ENCODE assay signal across 16 cellular contexts in genomic region chr14:105856676-105857222, GRCh38.
DNase-seq lines count a peak whose midpoint lies in the region; ATAC-seq and TF ChIP-seq lines count a peak whose summit lies in the region.
"Had no signal": no experiment of that assay in that cellular context is flagged by ENCODE, and none has a peak within 500 bp of the region (broad histone marks: within the 10 kb centered on the region; RNA-seq: fewer than 3 reads in every experiment).

No MANE protein-coding gene starts in this region.

- H3K4me3 Mint-ChIP-seq in CD8-positive, alpha-beta T cell = peak overlapping the region; percentile 26
- H3K4me3 Mint-ChIP-seq in activated CD8-positive, alpha-beta T cell treated with anti-CD3 and anti-CD28 coated beads for 36 hours = peak overlapping the region; percentile 33
- peak overlapping the region; percentile 96 to 100 (median 99) for H3K4me3 Mint-ChIP-seq in naive B cell

- peaks cover 3% of the 10 kb centered on the region for H3K27me3 Mint-ChIP-seq in CD8-positive, alpha-beta T cell (ENCODE audit: low read depth)
- no peaks in the 10 kb centered on the region for H3K27me3 Mint-ChIP-seq in activated CD8-positive, alpha-beta T cell treated with anti-CD3 and anti-CD28 coated beads for 36 hours
- H3K27me3 Mint-ChIP-seq in naive B cell = no peaks in the 10 kb centered on the region

- ATAC-seq in CD8-positive, alpha-beta T cell = no peak
- ATAC-seq in activated CD8-positive, alpha-beta T cell treated with anti-CD3 and anti-CD28 coated beads for 36 hours = no peak
- no peak for ATAC-seq in naive B cell (ENCODE audit: low read depth in 2 of 2)
- ATAC-seq in GM18519 (IDR thresholded peaks at IDR 0.05; ENCODE audit: low FRiP score, unreplicated experiment) = no peak
- no peak for ATAC-seq in HG03378 (IDR thresholded peaks at IDR 0.05; ENCODE audit: unreplicated experiment)
- ATAC-seq: gastrocnemius medialis had no signal

- peaks cover 56% of the 10 kb centered on the region for H3K4me1 ChIP-seq in CD8-positive, alpha-beta T cell (ENCODE audit: insufficient read depth, low read length)
- H3K4me1 ChIP-seq in A673 (ENCODE audit: insufficient read depth, low read length, poor library complexity, severe bottlenecking) = no peaks in the 10 kb centered on the region
- H3K4me1 ChIP-seq: gastrocnemius medialis had no signal

- H3K27ac ChIP-seq in CD8-positive, alpha-beta T cell (ENCODE audit: low read depth, low read length) = no peak overlapping the region
- H3K27ac ChIP-seq in A673 (ENCODE audit: low read depth, low read length, poor library complexity, severe bottlenecking) = no peak overlapping the region
- H3K27ac ChIP-seq: C4-2B, gastrocnemius medialis had no signal

- no peaks in the 10 kb centered on the region for H3K36me3 Mint-ChIP-seq in CD8-positive, alpha-beta T cell
- H3K36me3 Mint-ChIP-seq in activated CD8-positive, alpha-beta T cell treated with anti-CD3 and anti-CD28 coated beads for 36 hours (ENCODE audit: low read depth) = peaks cover 7% of the 10 kb centered on the region
- peaks cover 17 to 20% of the 10 kb centered on the region in 2 donors for H3K36me3 Mint-ChIP-seq in naive B cell

- CTCF ChIA-PET in CD8-positive, alpha-beta T cell (lab: Charles Lee) = no interaction called here
- CTCF ChIA-PET in activated CD8-positive, alpha-beta T cell treated with anti-CD3 and anti-CD28 coated beads for 36 hours (lab: Charles Lee) = interaction anchor here (0.6 kb wide), 1 partner anchor 1078 kb away, joined by 3 read pairs; no protein-coding TSS in a partner anchor
- CTCF ChIA-PET in A673 (lab: Charles Lee) = no interaction called here

- no peak overlapping the region for H3K27ac Mint-ChIP-seq in CD8-positive, alpha-beta T cell
- H3K27ac Mint-ChIP-seq in activated CD8-positive, alpha-beta T cell treated with anti-CD3 and anti-CD28 coated beads for 36 hours = peak overlapping the region; percentile 69
- H3K27ac Mint-ChIP-seq in naive B cell = peak overlapping the region; percentile 84 to 98 (median 96)

- BruUV-seq in A673 (replicated peaks; lab: Mats Ljungman, UMichigan) = no TSS peak

- intact Hi-C loops in CD8-positive, alpha-beta T cell (cut with DNase I, micrococcal nuclease) = no loop called here
- intact Hi-C loops in activated CD8-positive, alpha-beta T cell treated with anti-CD3 and anti-CD28 coated beads for 36 hours (cut with micrococcal nuclease) = no loop called here
- intact Hi-C loops in A673 (cut with micrococcal nuclease; ENCODE audit: unreplicated experiment) = no loop called here

- H3K4me1 Mint-ChIP-seq in CD8-positive, alpha-beta T cell (ENCODE audit: low read depth) = peaks cover 35% of the 10 kb centered on the region
- H3K4me1 Mint-ChIP-seq in activated CD8-positive, alpha-beta T cell treated with anti-CD3 and anti-CD28 coated beads for 36 hours (ENCODE audit: low read depth) = peaks cover 48% of the 10 kb centered on the region
- H3K4me1 Mint-ChIP-seq in naive B cell = peaks cover 23 to 47% (median 37%) of the 10 kb centered on the region in 3 donors

- H3K9me3 ChIP-seq in CD8-positive, alpha-beta T cell (ENCODE audit: low read length) = no peaks in the 10 kb centered on the region
- H3K9me3 ChIP-seq in A673 (ENCODE audit: low read depth, low read length, poor library complexity, severe bottlenecking) = no peaks in the 10 kb centered on the region
- H3K9me3 ChIP-seq: gastrocnemius medialis had no signal

- no peak for TF ChIP-seq CTCF in CD8-positive, alpha-beta T cell (IDR thresholded peaks at IDR 0.05)
- no peak for TF ChIP-seq CTCF in GM12875 (IDR thresholded peaks at IDR 0.05; ENCODE audit: borderline replicate concordance, insufficient read depth, low read depth, low read length)
- TF ChIP-seq CTCF in activated CD8-positive, alpha-beta T cell treated with anti-CD3 and anti-CD28 coated beads for 36 hours (IDR thresholded peaks at IDR 0.05) = no peak
- TF ChIP-seq CTCF in A673 (conservative IDR thresholded peaks at IDR 0.05; ENCODE audit: low read depth, low read length) = no peak

- no peaks in the 10 kb centered on the region for H3K36me3 ChIP-seq in CD8-positive, alpha-beta T cell (ENCODE audit: insufficient read depth, low read length)
- no peaks in the 10 kb centered on the region for H3K36me3 ChIP-seq in A673 (ENCODE audit: insufficient read depth, low read length, poor library complexity, severe bottlenecking)
- H3K36me3 ChIP-seq: gastrocnemius medialis had no signal

- H3K27me3 ChIP-seq in CD8-positive, alpha-beta T cell (ENCODE audit: insufficient read depth, low read length) = no peaks in the 10 kb centered on the region
- peaks cover 8% of the 10 kb centered on the region for H3K27me3 ChIP-seq in A673 (replicated peaks; ENCODE audit: insufficient read depth, low read depth, low read length, poor library complexity)
- H3K27me3 ChIP-seq: gastrocnemius medialis had no signal

- POLR2A ChIA-PET in CD8-positive, alpha-beta T cell (lab: Charles Lee) = interaction anchor here (0.8 kb wide), 1 partner anchor 375 kb away, joined by 3 read pairs; no protein-coding TSS in a partner anchor
- POLR2A ChIA-PET in activated CD8-positive, alpha-beta T cell treated with anti-CD3 and anti-CD28 coated beads for 36 hours (lab: Charles Lee) = no interaction called here
- POLR2A ChIA-PET in A673 (lab: Charles Lee; ENCODE audit: low non-redundant PET) = no interaction called here

- peak in 2 of 7 experiments; percentile 8 to 45 for DNase-seq in CD8-positive, alpha-beta T cell
- DNase-seq in activated CD8-positive, alpha-beta T cell treated with anti-CD3 and anti-CD28 coated beads for 36 hours = no peak
- DNase-seq in naive B cell = peak; percentile 5
- no peak for DNase-seq in A673 (ENCODE audit: low spot score)
- DNase-seq in stimulated activated CD4-positive, alpha-beta T cell treated with anti-CD3 and anti-CD28 coated beads, Interleukin-4, amount 100 ng/mL, for 4 hours = no peak
- DNase-seq: activated CD4-positive, alpha-beta T cell treated with anti-CD3 and anti-CD28 coated beads for 4 hours; cortex of kidney; gastrocnemius medialis; NCI-H446 treated with DMSO at 0.1 percent for 48 hours; SHP77 treated with DMSO at 0.1 percent for 48 hours; T-helper 9 cell had no signal

- H3K4me3 ChIP-seq in CD8-positive, alpha-beta T cell (ENCODE audit: low read depth, low read length) = no peak overlapping the region
- H3K4me3 ChIP-seq in GM12875 (ENCODE audit: low read depth, low read length) (peak overlapping the region; percentile 91), A673 (ENCODE audit: low read depth, low read length, poor library complexity, severe bottlenecking) (no peak overlapping the region)
- H3K4me3 ChIP-seq: gastrocnemius medialis, skin epidermis had no signal

- no peaks in the 10 kb centered on the region for H3K9me3 Mint-ChIP-seq in CD8-positive, alpha-beta T cell
- H3K9me3 Mint-ChIP-seq in activated CD8-positive, alpha-beta T cell treated with anti-CD3 and anti-CD28 coated beads for 36 hours = no peaks in the 10 kb centered on the region
- peaks cover 0 to 8% (median 1%) of the 10 kb centered on the region in 7 donors for H3K9me3 Mint-ChIP-seq in naive B cell

Comparison
In these comparisons a context has a peak if more than half of its experiments do, and no peak if none do; other contexts are left out.
1. H3K4me3 Mint-ChIP-seq: peak in every context shown above with its lines; median percentile 99 in naive B cell; 33 in activated CD8-positive, alpha-beta T cell treated with anti-CD3 and anti-CD28 coated beads for 36 hours; 26 in CD8-positive, alpha-beta T cell.